ENCODE assay signal across 8 cellular contexts in genomic region chr1:11805454-11806306, GRCh38. TPM values are rescaled to one million over a fixed set of nuclear protein-coding genes. Genes with fewer than 3 reads are reported as not detected.
DNase-seq lines count a peak whose midpoint lies in the region; ATAC-seq and TF ChIP-seq lines count a peak whose summit lies in the region.

CLCN6 (plus strand) TSS chr1:11806191; CDS start chr1:11806263, 72 bp downstream.
MTHFR (minus strand) TSS chr1:11805964; CDS start chr1:11803116, 2,848 bp downstream.

- POLR2A ChIA-PET in BJ (lab: Charles Lee) = no interaction called here

- H3K4me3 Mint-ChIP-seq in activated CD4-positive, alpha-beta T cell treated with anti-CD3 and anti-CD28 coated beads, Interleukin-2, amount 10 ng/mL, durations not matched to agents 24 days and 14 days = peak within 1 kb of the TSS; percentile 99

- H3K36me3 ChIP-seq in BJ (ENCODE audit: control insufficient read depth, insufficient read depth, low read length) = peaks cover 7% of the 10 kb centered on the region

- DNase-seq in BJ (ENCODE audit: low read depth) (peak; percentile 95), NCI-H526 treated with DMSO at 0.1 percent for 48 hours (lab: John Stamatoyannopoulos, UW) (peak; percentile 92), cortex of kidney (lab: John Stamatoyannopoulos, UW) (peak; percentile 97), left lobe of liver (ENCODE audit: low spot score) (peak; percentile 100)
- DNase-seq in activated CD4-positive, alpha-beta T cell treated with anti-CD3 and anti-CD28 coated beads, Interleukin-2, amount 10 ng/mL, durations not matched to agents 24 days and 14 days = peak; percentile 100
- peak; percentile 96 for DNase-seq in stimulated activated CD4-positive, alpha-beta T cell treated with anti-CD3 and anti-CD28 coated beads, Interleukin-2, amount 100 ng/mL, for 4 hours (ENCODE audit: low read depth)

- no peaks in the 10 kb centered on the region for H3K9me3 Mint-ChIP-seq in activated CD4-positive, alpha-beta T cell treated with anti-CD3 and anti-CD28 coated beads, Interleukin-2, amount 10 ng/mL, durations not matched to agents 24 days and 14 days

- H3K27ac Mint-ChIP-seq in activated CD4-positive, alpha-beta T cell treated with anti-CD3 and anti-CD28 coated beads, Interleukin-2, amount 10 ng/mL, durations not matched to agents 24 days and 14 days = peak within 1 kb of the TSS; percentile 95

- H3K36me3 Mint-ChIP-seq in activated CD4-positive, alpha-beta T cell treated with anti-CD3 and anti-CD28 coated beads, Interleukin-2, amount 10 ng/mL, durations not matched to agents 24 days and 14 days (ENCODE audit: low read depth) = peaks cover 16% of the 10 kb centered on the region

- H3K27me3 ChIP-seq in BJ (ENCODE audit: control insufficient read depth, insufficient read depth, low read length) = no peaks in the 10 kb centered on the region

- peak; percentile 88 for ATAC-seq in GM19324 (IDR thresholded peaks at IDR 0.05; ENCODE audit: low FRiP score, unreplicated experiment)
- peak; percentile 75 for ATAC-seq in HG03469 (IDR thresholded peaks at IDR 0.05; ENCODE audit: unreplicated experiment)
- peak; percentile 88 for ATAC-seq in left lobe of liver

- CTCF ChIA-PET in BJ (lab: Yijun Ruan, JAX) = interaction anchor here (0.7 to 1.5 kb wide), 6 partner anchors 21 to 102 kb away, joined by 3 to 7 read pairs (median 4); no protein-coding TSS in a partner anchor

- TF ChIP-seq CTCF in BJ (IDR thresholded peaks at IDR 0.05; ENCODE audit: insufficient read depth, low read depth, low read length) = no peak

- intact Hi-C loops in activated CD4-positive, alpha-beta T cell treated with anti-CD3 and anti-CD28 coated beads, Interleukin-2, amount 10 ng/mL, durations not matched to agents 24 days and 14 days (cut with micrococcal nuclease) = loop anchor here (1.0 to 5.0 kb wide), 5 partner anchors 69 to 543 kb away; partner anchors contain the start of genes AGTRAP, MAD2L2, MFN2 and MTOR

- H3K27me3 Mint-ChIP-seq in activated CD4-positive, alpha-beta T cell treated with anti-CD3 and anti-CD28 coated beads, Interleukin-2, amount 10 ng/mL, durations not matched to agents 24 days and 14 days = no peaks in the 10 kb centered on the region

- peak within 1 kb of the TSS; percentile 75 for H3K4me3 ChIP-seq in BJ (ENCODE audit: low read depth, low read length)

- H3K4me1 Mint-ChIP-seq in activated CD4-positive, alpha-beta T cell treated with anti-CD3 and anti-CD28 coated beads, Interleukin-2, amount 10 ng/mL, durations not matched to agents 24 days and 14 days = peaks cover 53% of the 10 kb centered on the region

RNA-seq across cellular contexts. Expression of gene CLCN6, which starts in this region (rescaled TPM):
- 5.4 and 6.1 TPM in 2 replicates for polyA plus RNA-seq in BJ (2011; rRNA removed)
- 5.8 and 6.2 TPM in 2 replicates for polyA minus RNA-seq in BJ (2011; rRNA and poly(A)+ RNA removed)
- total RNA-seq in activated CD4-positive, alpha-beta T cell treated with anti-CD3 and anti-CD28 coated beads, Interleukin-2, amount 10 ng/mL, durations not matched to agents 24 days and 14 days = 12.7 and 15.2 TPM in 2 replicates
- 10.8 TPM for total RNA-seq in left lobe of liver

RNA-seq across cellular contexts. Expression of gene MTHFR, which starts in this region (rescaled TPM):
- 7.5 and 8.4 TPM in 2 replicates for polyA plus RNA-seq in BJ (2011; rRNA removed)
- 15.2 and 20.0 TPM in 2 replicates for polyA minus RNA-seq in BJ (2011; rRNA and poly(A)+ RNA removed)
- total RNA-seq in activated CD4-positive, alpha-beta T cell treated with anti-CD3 and anti-CD28 coated beads, Interleukin-2, amount 10 ng/mL, durations not matched to agents 24 days and 14 days = 15.6 and 18.4 TPM in 2 replicates
- 14.9 TPM for total RNA-seq in left lobe of liver

Comparison
In these comparisons a context has a peak if more than half of its experiments do, and no peak if none do; other contexts are left out.
1. Peak in every context shown above with its lines: DNase-seq, ATAC-seq and H3K4me3 ChIP-seq.